15 cellular contexts compared by ENCODE assay signal in the genomic region with DNA sequence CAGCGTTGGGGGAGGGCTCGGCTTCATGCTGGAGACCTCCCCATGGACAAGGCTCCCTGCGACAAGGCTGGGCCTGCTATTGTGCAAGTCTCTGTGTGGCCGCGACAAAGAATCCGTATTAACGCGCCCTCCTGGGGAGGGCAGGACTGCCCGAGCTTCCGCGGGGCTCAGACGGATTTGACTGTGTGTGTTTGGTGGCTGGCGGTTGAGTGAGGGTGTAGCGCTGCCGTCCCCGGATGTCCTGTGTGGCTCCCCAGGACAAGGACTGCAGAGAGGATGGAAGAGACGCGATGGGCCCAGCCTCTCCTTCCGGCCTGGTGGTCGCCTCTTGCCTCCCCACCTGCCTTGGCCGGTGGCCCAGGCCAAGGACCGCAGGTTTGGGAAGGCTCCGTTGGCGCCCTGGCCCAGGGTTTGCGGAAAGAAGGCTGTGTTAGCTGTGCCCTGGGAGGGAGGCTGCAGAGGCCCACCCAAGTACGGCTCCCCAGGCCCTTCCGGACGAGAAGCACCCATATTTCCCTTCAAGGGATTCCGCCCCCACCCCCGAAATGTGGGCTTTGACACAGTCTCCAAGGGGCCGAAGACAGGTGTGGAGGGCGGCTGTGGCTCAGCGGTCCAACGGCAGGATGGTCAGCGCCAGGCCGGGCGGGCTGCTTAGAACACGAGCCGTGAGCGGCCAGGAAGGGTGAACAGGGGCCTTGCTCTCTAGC. TPM values are rescaled to one million over a fixed set of nuclear protein-coding genes. Genes with fewer than 3 reads are reported as not detected.
DNase-seq lines count a peak whose midpoint lies in the region; ATAC-seq and TF ChIP-seq lines count a peak whose summit lies in the region.
"Had no signal": no experiment of that assay in that cellular context is flagged by ENCODE, and none has a peak within 500 bp of the region (broad histone marks: within the 10 kb centered on the region; RNA-seq: fewer than 3 reads in every experiment).

No MANE protein-coding gene starts in this region.

- no peak overlapping the region for H2BK120ac ChIP-seq in mesendoderm (ENCODE audit: low read depth, low read length)

- no peaks in the 10 kb centered on the region for H3K9me3 ChIP-seq in CD8-positive, alpha-beta T cell (ENCODE audit: low read length)
- no peaks in the 10 kb centered on the region for H3K9me3 ChIP-seq in mucosa of descending colon
- H3K9me3 ChIP-seq: right atrium auricular region, testis had no signal

- no peak overlapping the region for H3K56ac ChIP-seq in mesendoderm (ENCODE audit: low read length)

- DNase-seq in CD8-positive, alpha-beta T cell = no peak
- peak; percentile 5 to 22 for DNase-seq in HL-60 (ENCODE audit: low read depth in 1 of 2, low spot score in 1 of 2)
- peak; percentile 37 for DNase-seq in activated CD8-positive, alpha-beta T cell treated with anti-CD3 and anti-CD28 coated beads for 36 hours
- peak; percentile 65 for DNase-seq in mesendoderm
- DNase-seq in mucosa of descending colon = no peak
- DNase-seq in NCI-H345 (lab: John Stamatoyannopoulos, UW) = no peak
- DNase-seq: NCI-H1694 treated with DMSO at 0.1 percent for 48 hours; NK-92 treated with Interleukin-12 subunit alpha and Interleukin-12 subunit beta, amount 100 ng/mL, for 24 hours; testis had no signal

- no peak overlapping the region for H3K27ac ChIP-seq in CD8-positive, alpha-beta T cell (ENCODE audit: low read depth, low read length)
- no peak overlapping the region for H3K27ac ChIP-seq in HL-60 (replicated peaks)
- no peak overlapping the region for H3K27ac ChIP-seq in mesendoderm (ENCODE audit: low read depth, low read length)
- H3K27ac ChIP-seq: right atrium auricular region, testis had no signal

- H3K79me2 ChIP-seq in mesendoderm (ENCODE audit: control insufficient read depth, insufficient read depth, low read length) = no peaks in the 10 kb centered on the region

- peaks cover 55% of the 10 kb centered on the region for H3K27me3 Mint-ChIP-seq in CD8-positive, alpha-beta T cell (ENCODE audit: low read depth)
- peaks cover 60% of the 10 kb centered on the region for H3K27me3 Mint-ChIP-seq in activated CD8-positive, alpha-beta T cell treated with anti-CD3 and anti-CD28 coated beads for 36 hours

- peaks cover 35% of the 10 kb centered on the region for H3K27me3 ChIP-seq in CD8-positive, alpha-beta T cell (ENCODE audit: insufficient read depth, low read length)
- H3K27me3 ChIP-seq in HL-60 (ENCODE audit: insufficient read depth, poor library complexity, severe bottlenecking) (peaks cover 73% of the 10 kb centered on the region), mesendoderm (ENCODE audit: insufficient read depth, low read length, poor library complexity) (peaks cover 81% of the 10 kb centered on the region)
- H3K27me3 ChIP-seq: testis had no signal

- H3K79me1 ChIP-seq in mesendoderm (ENCODE audit: low read length) = no peaks in the 10 kb centered on the region

- intact Hi-C loops in CD8-positive, alpha-beta T cell (cut with DNase I, micrococcal nuclease) = no loop called here
- intact Hi-C loops in activated CD8-positive, alpha-beta T cell treated with anti-CD3 and anti-CD28 coated beads for 36 hours (cut with micrococcal nuclease) = no loop called here
- intact Hi-C loops in mucosa of descending colon (cut with DNase I, micrococcal nuclease) = loop anchor here in 1 of 2 donors (10.0 kb wide), 1 partner anchor 170 kb away; no protein-coding TSS in a partner anchor

- no peak for ATAC-seq in CD8-positive, alpha-beta T cell
- ATAC-seq in activated CD8-positive, alpha-beta T cell treated with anti-CD3 and anti-CD28 coated beads for 36 hours = peak; percentile 30
- ATAC-seq in HG03159 (IDR thresholded peaks at IDR 0.05; ENCODE audit: unreplicated experiment) (no peak), GM18907 (IDR thresholded peaks at IDR 0.05; ENCODE audit: unreplicated experiment) (no peak), mucosa of descending colon (no peak)

- H3K27ac Mint-ChIP-seq in CD8-positive, alpha-beta T cell = no peak overlapping the region
- H3K27ac Mint-ChIP-seq in activated CD8-positive, alpha-beta T cell treated with anti-CD3 and anti-CD28 coated beads for 36 hours = no peak overlapping the region
- H3K27ac Mint-ChIP-seq: mesothelial cell of epicardium had no signal

- no CpG with 5 or more reads among the region's 40 CpGs for WGBS in mesendoderm (ENCODE audit: extremely low coverage, insufficient coverage, low lambda C conversion rate)

- POLR2A ChIA-PET in CD8-positive, alpha-beta T cell (lab: Charles Lee) = no interaction called here
- POLR2A ChIA-PET in activated CD8-positive, alpha-beta T cell treated with anti-CD3 and anti-CD28 coated beads for 36 hours (lab: Charles Lee) = interaction anchor here (1.1 kb wide), 1 partner anchor 9 kb away, joined by 3 read pairs; no protein-coding TSS in a partner anchor

- peaks cover 26% of the 10 kb centered on the region for H3K4me1 ChIP-seq in CD8-positive, alpha-beta T cell (ENCODE audit: insufficient read depth, low read length)
- H3K4me1 ChIP-seq in mesendoderm (ENCODE audit: control insufficient read depth, low read depth, low read length) (no peaks in the 10 kb centered on the region), mucosa of descending colon (ENCODE audit: low read depth) (peaks cover 2% of the 10 kb centered on the region)
- H3K4me1 ChIP-seq: testis had no signal

- no peaks in the 10 kb centered on the region for H3K36me3 Mint-ChIP-seq in CD8-positive, alpha-beta T cell
- no peaks in the 10 kb centered on the region for H3K36me3 Mint-ChIP-seq in activated CD8-positive, alpha-beta T cell treated with anti-CD3 and anti-CD28 coated beads for 36 hours (ENCODE audit: low read depth)
- H3K36me3 Mint-ChIP-seq: mesothelial cell of epicardium had no signal

- H3K23ac ChIP-seq in mesendoderm (ENCODE audit: low read length) = peak overlapping the region; percentile 1

- H4K5ac ChIP-seq in mesendoderm (ENCODE audit: low read length) = no peak overlapping the region

- H3K36me3 ChIP-seq in CD8-positive, alpha-beta T cell (ENCODE audit: insufficient read depth, low read length) = no peaks in the 10 kb centered on the region
- H3K36me3 ChIP-seq in mesendoderm (ENCODE audit: control insufficient read depth, insufficient read depth, low read length) (no peaks in the 10 kb centered on the region), mucosa of descending colon (ENCODE audit: low read depth) (no peaks in the 10 kb centered on the region)
- H3K36me3 ChIP-seq: right atrium auricular region had no signal

- H3K9me3 Mint-ChIP-seq in CD8-positive, alpha-beta T cell = no peaks in the 10 kb centered on the region
- H3K9me3 Mint-ChIP-seq in activated CD8-positive, alpha-beta T cell treated with anti-CD3 and anti-CD28 coated beads for 36 hours = no peaks in the 10 kb centered on the region
- H3K9me3 Mint-ChIP-seq: mesothelial cell of epicardium had no signal

- H2BK5ac ChIP-seq in mesendoderm (ENCODE audit: low read length) = no peak overlapping the region

- CTCF ChIA-PET in CD8-positive, alpha-beta T cell (lab: Charles Lee) = interaction anchor here (1.0 to 1.4 kb wide), 3 partner anchors 9 to 198 kb away, joined by 3 to 4 read pairs (median 3); no protein-coding TSS in a partner anchor
- CTCF ChIA-PET in activated CD8-positive, alpha-beta T cell treated with anti-CD3 and anti-CD28 coated beads for 36 hours (lab: Charles Lee) = no interaction called here

- H4K8ac ChIP-seq in mesendoderm (ENCODE audit: low read depth, low read length) = no peak overlapping the region

- no peak for TF ChIP-seq CTCF in CD8-positive, alpha-beta T cell (IDR thresholded peaks at IDR 0.05)
- no peak for TF ChIP-seq CTCF in HL-60 (IDR thresholded peaks at IDR 0.05; ENCODE audit: insufficient read depth, low read length)
- TF ChIP-seq CTCF in activated CD8-positive, alpha-beta T cell treated with anti-CD3 and anti-CD28 coated beads for 36 hours (IDR thresholded peaks at IDR 0.05) = no peak
- no peak for TF ChIP-seq CTCF in mucosa of descending colon (IDR thresholded peaks at IDR 0.05)

- no peak overlapping the region for H3K4me2 ChIP-seq in mesendoderm (ENCODE audit: low read length)

- no peak overlapping the region for H2AK5ac ChIP-seq in mesendoderm (ENCODE audit: low read length)

- no peak overlapping the region for H2BK15ac ChIP-seq in mesendoderm (replicated peaks; ENCODE audit: low read depth)

- H3K9ac ChIP-seq in mesendoderm (ENCODE audit: low read length) = no peak overlapping the region

- H3K4ac ChIP-seq in mesendoderm (ENCODE audit: low read depth, low read length) = no peak overlapping the region

- H3K4me3 ChIP-seq in CD8-positive, alpha-beta T cell (ENCODE audit: low read depth, low read length) = no peak overlapping the region
- H3K4me3 ChIP-seq in HL-60 (replicated peaks; ENCODE audit: insufficient read depth, low read length) = no peak overlapping the region
- no peak overlapping the region for H3K4me3 ChIP-seq in mesendoderm (ENCODE audit: low read length)
- no peak overlapping the region for H3K4me3 ChIP-seq in mucosa of descending colon
- H3K4me3 ChIP-seq: right atrium auricular region, testis had no signal

- H3K4me3 Mint-ChIP-seq in CD8-positive, alpha-beta T cell = peak overlapping the region; percentile 11
- H3K4me3 Mint-ChIP-seq in activated CD8-positive, alpha-beta T cell treated with anti-CD3 and anti-CD28 coated beads for 36 hours = no peak overlapping the region
- H3K4me3 Mint-ChIP-seq: mesothelial cell of epicardium had no signal

- no peak overlapping the region for H3K18ac ChIP-seq in mesendoderm (ENCODE audit: low read length)

- peaks cover 38% of the 10 kb centered on the region for H3K4me1 Mint-ChIP-seq in CD8-positive, alpha-beta T cell (ENCODE audit: low read depth)
- peaks cover 14% of the 10 kb centered on the region for H3K4me1 Mint-ChIP-seq in activated CD8-positive, alpha-beta T cell treated with anti-CD3 and anti-CD28 coated beads for 36 hours (ENCODE audit: low read depth)

RNA-seq across cellular contexts. Expression of a gene that starts 2.3 kb away (rescaled TPM):
- total RNA-seq in CD8-positive, alpha-beta T cell = not detected
- total RNA-seq in activated CD8-positive, alpha-beta T cell treated with anti-CD3 and anti-CD28 coated beads for 36 hours = not detected
- polyA plus RNA-seq in mesendoderm (2013, experiment 1 of 2) = not detected
- not detected for polyA plus RNA-seq in mesendoderm (2013, experiment 2 of 2)
- total RNA-seq in mucosa of descending colon = not detected
- total RNA-seq: bronchial epithelial cell, mesothelial cell of epicardium, right atrium auricular region had no signal
- polyA plus RNA-seq: esophagus had no signal

Comparison
In these comparisons a context has a peak if more than half of its experiments do, and no peak if none do; other contexts are left out.
1. DNase-seq: peak in HL-60 (2 of 2), activated CD8-positive, alpha-beta T cell treated with anti-CD3 and anti-CD28 coated beads for 36 hours (single experiment) and mesendoderm (single experiment); none in CD8-positive, alpha-beta T cell (0 of 7), mucosa of descending colon (0 of 3) and NCI-H345 (single experiment).